In the genomic region with DNA sequence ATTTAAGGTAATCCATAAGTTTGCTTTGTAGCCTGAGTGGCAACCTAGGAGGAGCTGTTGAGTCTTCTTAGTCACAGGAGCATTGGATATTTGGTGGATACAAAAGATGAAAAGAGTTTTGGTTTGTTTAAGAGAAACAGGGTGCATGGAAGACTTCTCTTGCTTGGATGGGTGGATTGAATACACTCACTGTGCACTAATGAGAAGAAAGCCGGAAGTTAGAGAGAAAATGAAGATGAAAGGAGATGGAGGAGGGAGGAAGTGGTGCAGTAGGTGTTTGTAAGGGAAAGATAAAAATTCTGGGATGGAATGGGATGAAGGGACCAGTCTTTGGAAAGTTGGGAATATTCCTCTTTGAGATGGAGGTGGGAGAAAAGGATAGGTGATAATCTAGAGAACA, we compare ENCODE assay signal across 17 cellular contexts. TPM values are rescaled to one million over a fixed set of nuclear protein-coding genes. Genes with fewer than 3 reads are reported as not detected.
DNase-seq lines count a peak whose midpoint lies in the region; ATAC-seq, FAIRE-seq and TF ChIP-seq lines count a peak whose summit lies in the region.
"Had no signal": no experiment of that assay in that cellular context is flagged by ENCODE, and none has a peak within 500 bp of the region (broad histone marks: within the 10 kb centered on the region; RNA-seq: fewer than 3 reads in every experiment).

No MANE protein-coding gene starts in this region.

- peaks cover 5 to 17% of the 10 kb centered on the region in 2 donors for H3K36me3 Mint-ChIP-seq in activated naive CD4-positive, alpha-beta T cell treated with anti-CD3 and anti-CD28 coated beads, Interleukin-2, amount 50 U/mL, for 72 hours

- H3K9me3 ChIP-seq in A549 (no peaks in the 10 kb centered on the region), Panc1 (ENCODE audit: control insufficient read depth, insufficient read depth, low read depth, low read length) (no peaks in the 10 kb centered on the region)
- H3K9me3 ChIP-seq: thoracic aorta had no signal

- H3K4me3 ChIP-seq in A549 (no peak overlapping the region), Panc1 (ENCODE audit: low read depth in 2 of 2, low read length in 2 of 2) (no peak overlapping the region), fibroblast of pulmonary artery (replicated peaks; ENCODE audit: low read depth, low read length) (no peak overlapping the region)
- H3K4me3 ChIP-seq: dorsolateral prefrontal cortex, thoracic aorta had no signal

- TF ChIP-seq RAD21 in A549 (conservative IDR thresholded peaks at IDR 0.05 in 1 of 2, IDR thresholded peaks at IDR 0.05 in 1 of 2), result peak in 1 of 2 experiments; percentile 19; a peak in 1 of 5 replicates

- no peak overlapping the region for H3K27ac ChIP-seq in A549
- no peak overlapping the region for H3K27ac ChIP-seq in Panc1 (ENCODE audit: low read length)
- H3K27ac ChIP-seq: thoracic aorta, WERI-Rb-1 had no signal

- TF ChIP-seq CTCF in A549 (IDR thresholded peaks at IDR 0.05), result 0 out of 3 replicates have a peak, but pooled peaks have one; percentile 8
- peak; percentile 37 for TF ChIP-seq CTCF in GM13977 (IDR thresholded peaks at IDR 0.05; ENCODE audit: extremely low read depth, insufficient read depth, missing control alignments)
- peak; percentile 16; the same call in 1 of the 2 replicates for TF ChIP-seq CTCF in Panc1 (IDR thresholded peaks at IDR 0.05)
- peak; percentile 1 for TF ChIP-seq CTCF in fibroblast of pulmonary artery (IDR thresholded peaks at IDR 0.05; ENCODE audit: low read length, missing control alignments)

- CTCF ChIA-PET in A549 (lab: Yijun Ruan, JAX), result no interaction called here
- CTCF ChIA-PET in Panc1 (lab: Charles Lee), result no interaction called here

- no peak for TF ChIP-seq POLR2A in A549 (IDR thresholded peaks at IDR 0.05; ENCODE audit: low read length)

- POLR2A ChIA-PET in A549 (lab: Yijun Ruan, JAX), result no interaction called here
- POLR2A ChIA-PET in Panc1 (lab: Charles Lee), result no interaction called here

- peak in 1 of 2 experiments; percentile 11 for DNase-seq in A549 (ENCODE audit: low read depth in 1 of 2, low spot score in 1 of 2)
- no peak for DNase-seq in GM13977 (ENCODE audit: low spot score)
- no peak for DNase-seq in Panc1 (ENCODE audit: low read depth, low spot score)
- DNase-seq in fibroblast of pulmonary artery (ENCODE audit: low read depth), result no peak
- DNase-seq in activated naive CD4-positive, alpha-beta T cell treated with anti-CD3 and anti-CD28 coated beads, Interleukin-2, amount 50 U/mL, for 72 hours (ENCODE audit: low spot score in 2 of 2), result no peak
- no peak for DNase-seq in EL
- DNase-seq in NCI-H2227 (lab: John Stamatoyannopoulos, UW; ENCODE audit: unreplicated experiment), result no peak
- DNase-seq in NCI-H524 (lab: John Stamatoyannopoulos, UW), result no peak
- DNase-seq: activated CD8-positive, alpha-beta memory T cell treated with anti-CD3 and anti-CD28 coated beads for 24 hours; dorsolateral prefrontal cortex; hypothalamus; KBM-7; OCI-M1; stimulated activated CD4-positive, alpha-beta T cell treated with anti-CD3 and anti-CD28 coated beads, Interleukin-2, amount 100 ng/mL, for 24 hours; WERI-Rb-1 had no signal

- no peaks in the 10 kb centered on the region for H3K36me3 ChIP-seq in Panc1 (ENCODE audit: control insufficient read depth, insufficient read depth, low read length)
- H3K36me3 ChIP-seq: thoracic aorta, WERI-Rb-1 had no signal

- ATAC-seq in A549, result no peak
- ATAC-seq in Panc1, result no peak
- ATAC-seq in activated naive CD4-positive, alpha-beta T cell treated with anti-CD3 and anti-CD28 coated beads, Interleukin-2, amount 50 U/mL, for 72 hours, result no peak

- FAIRE-seq in A549 (lab: Jason Lieb, UNC), result no peak

- H3K9me3 Mint-ChIP-seq in activated naive CD4-positive, alpha-beta T cell treated with anti-CD3 and anti-CD28 coated beads, Interleukin-2, amount 50 U/mL, for 72 hours, result no peaks in the 10 kb centered on the region
- H3K9me3 Mint-ChIP-seq: activated T-helper 2 cell treated with anti-CD3 and anti-CD28 coated beads, Interferon-gamma antibody, Interleukin-2, Interleukin-4, amounts not matched to agents 10 μg/mL and 5 μg/mL and 100 μg/mL, durations not matched to agents 14 hours and 24 hours and 36 hours had no signal

- 86% methylated on average over 1 of the region's 1 CpG for WGBS in A549 (ENCODE audit: missing lambda C conversion rate)

- no peak for TF ChIP-seq EP300 in A549 (IDR thresholded peaks at IDR 0.05)

- H3K27ac Mint-ChIP-seq in activated naive CD4-positive, alpha-beta T cell treated with anti-CD3 and anti-CD28 coated beads, Interleukin-2, amount 50 U/mL, for 72 hours, result no peak overlapping the region
- H3K27ac Mint-ChIP-seq: activated T-helper 2 cell treated with anti-CD3 and anti-CD28 coated beads, Interferon-gamma antibody, Interleukin-2, Interleukin-4, amounts not matched to agents 10 μg/mL and 5 μg/mL and 100 μg/mL, durations not matched to agents 14 hours and 24 hours and 36 hours had no signal

- BruUV-seq in Panc1 (replicated peaks; lab: Mats Ljungman, UMichigan), result no TSS peak

- no peak overlapping the region for H3K4me2 ChIP-seq in A549

- no peaks in the 10 kb centered on the region for H3K27me3 ChIP-seq in Panc1 (ENCODE audit: control insufficient read depth, insufficient read depth, low read length)

- in situ Hi-C loops in GM13977 (cut with MboI; ENCODE audit: low pct_unique_long_range_greater_than_20kb, low sequenced_read_pairs, unreplicated experiment) (no loop called here), Panc1 (cut with HindIII; ENCODE audit: low pct_unique_long_range_greater_than_20kb, low sequenced_read_pairs) (no loop called here)

- H3K4me1 ChIP-seq in A549, result peaks cover 11% of the 10 kb centered on the region; the same call in 2 of the 3 replicates
- no peaks in the 10 kb centered on the region for H3K4me1 ChIP-seq in Panc1 (ENCODE audit: control insufficient read depth, insufficient read depth, low read length)

- intact Hi-C loops in Panc1 (cut with micrococcal nuclease; ENCODE audit: unreplicated experiment), result no loop called here

TF ChIP-seq in A549, 52 proteins besides CTCF, POLR2A, EP300 and RAD21:
- TF ChIP-seq FOXS1 (CRISPR knock-in tag; IDR thresholded peaks at IDR 0.05) (no peak), JUNB (IDR thresholded peaks at IDR 0.05) (no peak), CBX2 (IDR thresholded peaks at IDR 0.05; ENCODE audit: borderline replicate concordance, low read depth) (no peak), TP53 (CRISPR knock-in tag; IDR thresholded peaks at IDR 0.05) (no peak), MAFK (IDR thresholded peaks at IDR 0.05; ENCODE audit: partially characterized antibody) (no peak)

RNA-seq across cellular contexts. Expression of gene MDFIC, which starts 7.7 kb away (rescaled TPM):
- 30.6 and 38.5 TPM in 2 replicates for polyA plus RNA-seq in A549 (2011; rRNA removed)
- 11.5 and 15.7 TPM in 2 replicates for polyA plus RNA-seq in A549 (2012; cell fraction: cytosol; rRNA removed)
- polyA plus RNA-seq in A549 (2012; cell fraction: nucleus; rRNA removed), result 4.2 and 4.5 TPM in 2 replicates
- polyA plus RNA-seq in A549 (2017; fragmentation: RNase III; extraction: RNeasy Plus Mini Kit Qiagen cat#74134 plus additional on column Dnase treatment), result 14.4 to 19.5 TPM (median 18.7 TPM) in 3 replicates
- polyA minus RNA-seq in A549 (2011; rRNA and poly(A)+ RNA removed), result 26.1 and 29.9 TPM in 2 replicates
- total RNA-seq in Panc1 (2021; ENCODE audit: unreplicated experiment), result 7.3 TPM
- 5.6 TPM for polyA plus RNA-seq in Panc1 (2012; ENCODE audit: insufficient read length)
- 10 to 100 TPM; 41.0 to 86.0 TPM for total RNA-seq in activated naive CD4-positive, alpha-beta T cell treated with anti-CD3 and anti-CD28 coated beads, Interleukin-2, amount 50 U/mL, for 72 hours
